ENCODE assay signal across 1 cellular context in genomic region chr17:46180185-46180894, GRCh38.
TF ChIP-seq lines count a peak whose summit lies in the region.

No MANE protein-coding gene starts in this region.

TF ChIP-seq in GM12878, 131 proteins besides CTCF, POLR2A, EP300 and RAD21:
- TF ChIP-seq MLLT1 (IDR thresholded peaks at IDR 0.05) (peak; percentile 80), BCL3 (IDR thresholded peaks at IDR 0.05; ENCODE audit: borderline replicate concordance, insufficient read depth, low read depth, low read length, poor library complexity, severe bottlenecking) (peak; percentile 37), YY1 (IDR thresholded peaks at IDR 0.05; ENCODE audit: low read depth, low read length) (0 out of 2 replicates have a peak, but pooled peaks have one; percentile 2)
